ENCODE assay signal across 9 cellular contexts in genomic region chr3:46722443-46722842, GRCh38. TPM values are rescaled to one million over a fixed set of nuclear protein-coding genes. Genes with fewer than 3 reads are reported as not detected.
"Had no signal": no experiment of that assay in that cellular context is flagged by ENCODE, and none has a peak within 500 bp of the region (broad histone marks: within the 10 kb centered on the region; RNA-seq: fewer than 3 reads in every experiment).

No MANE protein-coding gene starts in this region.

- H3K4me3 Mint-ChIP-seq: GM23338, H9, HFFc6 had no signal

- H2AFZ ChIP-seq: GM23248, GM23338 had no signal

- H3K4me2 ChIP-seq: GM23338 had no signal

- DNase-seq: GM23248, GOT3, H7, H9, HCEC 1CT, HFFc6 had no signal

- H3K27ac Mint-ChIP-seq: GM23338, HFFc6 had no signal

- H3K36me3 ChIP-seq: HAP-1 had no signal

- H3K9me3 Mint-ChIP-seq: GM23338, HFFc6 had no signal

- H3K27ac ChIP-seq: GM23248 had no signal

- H3K4me3 ChIP-seq: GM23248, GM23338, HAP-1 had no signal

- H3K9me3 ChIP-seq: HAP-1 had no signal

RNA-seq across cellular contexts. Expression of gene PRSS50, which starts 4.8 kb away (rescaled TPM):
- total RNA-seq: GM23248, H4, HFFc6 had no signal

RNA-seq across cellular contexts. Expression of gene TMIE, which starts 21.3 kb away (rescaled TPM):
- total RNA-seq: H4, HFFc6 had no signal
